ENCODE assay signal across 12 cellular contexts in genomic region chr6:166046232-166046631, GRCh38.
A peak's percentile ranks its signal among the peaks of the same experiment; 100 is the strongest.
DNase-seq lines count a peak whose midpoint lies in the region; ATAC-seq and TF ChIP-seq lines count a peak whose summit lies in the region.
"Had no signal": no experiment of that assay in that cellular context is flagged by ENCODE, and none has a peak within 500 bp of the region (broad histone marks: within the 10 kb centered on the region; RNA-seq: fewer than 3 reads in every experiment).

No MANE protein-coding gene starts in this region.

- DNase-seq in AG08396 (ENCODE audit: low spot score) (peak; percentile 63), MG63 (peak; percentile 77), epithelial cell of esophagus (ENCODE audit: low read depth) (peak; percentile 55), myocyte (ENCODE audit: low read depth) (peak; percentile 41), MV-4-11 (lab: John Stamatoyannopoulos, UW) (no peak)
- DNase-seq in activated naive CD4-positive, alpha-beta T cell treated with Interleukin-2 at 50 U/mL for 16 hours = no peak
- DNase-seq: CD4-positive, alpha-beta T cell; naive thymus-derived CD8-positive, alpha-beta T cell; NCI-H2171 treated with DMSO at 0.1 percent for 48 hours; stimulated activated CD8-positive, alpha-beta memory T cell treated with anti-CD3 and anti-CD28 coated beads, Interleukin-4, amount 100 ng/mL, for 48 hours had no signal

- no peak for TF ChIP-seq CTCF in epithelial cell of esophagus (IDR thresholded peaks at IDR 0.05; ENCODE audit: insufficient read depth, low read depth, low read length, missing control alignments)

- no peak overlapping the region for H3K4me3 ChIP-seq in MG63
- H3K4me3 ChIP-seq in epithelial cell of esophagus (ENCODE audit: low read length) = no peak overlapping the region

- H3K36me3 ChIP-seq in MG63 = no peaks in the 10 kb centered on the region

- ATAC-seq in GM18511 (IDR thresholded peaks at IDR 0.05; ENCODE audit: unreplicated experiment) (no peak), GM19351 (IDR thresholded peaks at IDR 0.05; ENCODE audit: unreplicated experiment) (no peak)
- ATAC-seq: naive thymus-derived CD8-positive, alpha-beta T cell had no signal

- no peaks in the 10 kb centered on the region for H3K27me3 ChIP-seq in MG63

- H3K9me3 ChIP-seq in MG63 = peaks cover 11% of the 10 kb centered on the region

Comparison
In these comparisons a context has a peak if more than half of its experiments do, and no peak if none do; other contexts are left out.
1. DNase-seq: peak in AG08396 (single experiment), MG63 (single experiment), epithelial cell of esophagus (single experiment) and myocyte (single experiment); none in activated naive CD4-positive, alpha-beta T cell treated with Interleukin-2 at 50 U/mL for 16 hours (single experiment) and MV-4-11 (single experiment).